ENCODE assay signal across 8 cellular contexts in genomic region chr9:98045234-98046160, GRCh38. TPM values are rescaled to one million over a fixed set of nuclear protein-coding genes. Genes with fewer than 3 reads are reported as not detected.
DNase-seq lines count a peak whose midpoint lies in the region; ATAC-seq, FAIRE-seq and TF ChIP-seq lines count a peak whose summit lies in the region.

No MANE protein-coding gene starts in this region.

- peaks cover 8% of the 10 kb centered on the region; the same call in 1 of the 2 replicates for H3K9me3 ChIP-seq in OCI-LY3 (ENCODE audit: insufficient read depth, low read length)
- peaks cover 5% of the 10 kb centered on the region; the same call in 2 of the 3 replicates for H3K9me3 ChIP-seq in GM12878 (replicated peaks; ENCODE audit: control insufficient read depth, insufficient read depth, low read length)
- no peaks in the 10 kb centered on the region for H3K9me3 ChIP-seq in tibial artery

- in situ Hi-C loops in GM12878 (cut with MboI) = no loop called here

- H3K79me2 ChIP-seq in OCI-LY3 (ENCODE audit: low read length) (peaks cover 53% of the 10 kb centered on the region), GM12878 (ENCODE audit: control insufficient read depth, insufficient read depth, low read length) (peaks cover 48% of the 10 kb centered on the region)

- H2AFZ ChIP-seq in OCI-LY3 (ENCODE audit: low read depth, low read length) (peak overlapping the region; percentile 80; the same call in 1 of the 2 replicates), GM12878 (ENCODE audit: control insufficient read depth, low read depth, low read length) (peak overlapping the region; percentile 76)

- ATAC-seq in HG02884 (IDR thresholded peaks at IDR 0.05; ENCODE audit: unreplicated experiment) (peak; percentile 90), GM12878 (peak; percentile 93)

- H3K27me3 ChIP-seq in OCI-LY3 (ENCODE audit: low read depth, low read length) (no peaks in the 10 kb centered on the region), GM12878 (replicated peaks in 1 of 2; ENCODE audit: control insufficient read depth in 2 of 2, insufficient read depth in 2 of 2, low read length in 1 of 2) (no peaks in the 10 kb centered on the region), tibial artery (no peaks in the 10 kb centered on the region)

- H3K4me1 ChIP-seq in OCI-LY3 (ENCODE audit: low read length) = peaks cover 46% of the 10 kb centered on the region
- peaks cover 11% of the 10 kb centered on the region; the same call in 1 of the 2 replicates for H3K4me1 ChIP-seq in GM12878 (ENCODE audit: control insufficient read depth, insufficient read depth, low read length)
- H3K4me1 ChIP-seq in tibial artery = no peaks in the 10 kb centered on the region

- DNase-seq in NK-92 treated with Interleukin-12 subunit alpha and Interleukin-12 subunit beta, amount 100 ng/mL, for 24 hours (lab: John Stamatoyannopoulos, UW) = peak; percentile 5
- DNase-seq in NK-92 (lab: John Stamatoyannopoulos, UW; ENCODE audit: unreplicated experiment) (no peak), GM12878 (ENCODE audit: low read depth, low spot score) (peak; percentile 84), tibial artery (no peak), SW 1271 (lab: John Stamatoyannopoulos, UW) (no peak)
- DNase-seq in stimulated activated CD8-positive, alpha-beta memory T cell treated with anti-CD3 and anti-CD28 coated beads, Interleukin-4, amount 100 ng/mL, for 48 hours = peak; percentile 37

- peak overlapping the region; percentile 86 for H3K27ac ChIP-seq in OCI-LY3 (ENCODE audit: low read length)
- peak overlapping the region; percentile 88 for H3K27ac ChIP-seq in GM12878 (ENCODE audit: control insufficient read depth, insufficient read depth)
- H3K27ac ChIP-seq in tibial artery = no peak overlapping the region

- CTCF ChIA-PET in GM12878 (lab: Yijun Ruan, JAX) = interaction anchor here (0.9 to 4.5 kb wide), 9 partner anchors 8 to 123 kb away, joined by 3 to 29 read pairs (median 5); partner anchors contain the start of genes NANS and TRMO

- TF ChIP-seq RAD21 in GM12878 (IDR thresholded peaks at IDR 0.05; ENCODE audit: insufficient read depth, low read depth, low read length) = no peak

- TF ChIP-seq CTCF in OCI-LY3 (IDR thresholded peaks at IDR 0.05; ENCODE audit: low read depth, low read length) = no peak; the same call in 1 of the 2 replicates
- peak in 2 of 3 experiments; percentile 9 to 30; a peak in 1 of 6 replicates for TF ChIP-seq CTCF in GM12878 (IDR thresholded peaks at IDR 0.05 in 2 of 3, conservative IDR thresholded peaks at IDR 0.05 in 1 of 3; ENCODE audit: control insufficient read depth in 2 of 3, extremely low read depth in 1 of 3, insufficient read depth in 1 of 3, low read depth in 3 of 3, low read length in 3 of 3)
- TF ChIP-seq CTCF in tibial artery (IDR thresholded peaks at IDR 0.05) = no peak

- SMC1A ChIA-PET in GM12878 (lab: Charles Lee; ENCODE audit: uncharacterized antibody, unreplicated experiment) = interaction anchor here (0.8 to 1.8 kb wide), 11 partner anchors 8 to 211 kb away, joined by 3 to 11 read pairs (median 5); partner anchors contain the start of genes ANP32B, NANS and TRIM14

- TSS peak; percentile 94 for BruUV-seq in GM12878 (replicated peaks; lab: Mats Ljungman, UMichigan)

- TF ChIP-seq POLR2A in GM12878 (IDR thresholded peaks at IDR 0.05; ENCODE audit: low read depth, low read length) = peak; percentile 54; the same call in 1 of the 2 replicates

- POLR2A ChIA-PET in GM12878 (lab: Charles Lee) = interaction anchor here (0.6 to 2.3 kb wide), 9 partner anchors 8 to 211 kb away, joined by 3 to 16 read pairs (median 4); partner anchors contain the start of gene NANS

- H3K4me2 ChIP-seq in OCI-LY3 (ENCODE audit: low read length) (peak overlapping the region; percentile 75), GM12878 (ENCODE audit: control insufficient read depth, insufficient read depth) (peak overlapping the region; percentile 68)

- peak; percentile 57 for FAIRE-seq in GM12878 (lab: Jason Lieb, UNC)

- intact Hi-C loops in GM12878 (cut with micrococcal nuclease; ENCODE audit: unreplicated experiment) = no loop called here
- intact Hi-C loops in tibial artery (cut with DNase I; ENCODE audit: low total_unique reads) = no loop called here

- 0 out of 2 replicates have a peak, but pooled peaks cover 6% of the 10 kb centered on the region for H4K20me1 ChIP-seq in OCI-LY3 (ENCODE audit: insufficient read depth, low read length)
- H4K20me1 ChIP-seq in GM12878 (ENCODE audit: control insufficient read depth, insufficient read depth) = no peaks in the 10 kb centered on the region

- WGBS in GM12878 (ENCODE audit: insufficient coverage, insufficient replicate concordance, low lambda C conversion rate, missing lambda C conversion rate) = 0% methylated on average over 6 of the region's 6 CpGs

- H3K4me3 ChIP-seq in OCI-LY3 (ENCODE audit: low read length) (peak overlapping the region; percentile 84), GM12878 (peak overlapping the region; percentile 58), tibial artery (no peak overlapping the region)

- peaks cover 28% of the 10 kb centered on the region for H3K36me3 ChIP-seq in OCI-LY3 (replicated peaks; ENCODE audit: low read depth, low read length)
- no peaks in the 10 kb centered on the region for H3K36me3 ChIP-seq in GM12878 (ENCODE audit: control insufficient read depth in 2 of 2, insufficient read depth in 2 of 2, low read length in 1 of 2)
- no peaks in the 10 kb centered on the region for H3K36me3 ChIP-seq in tibial artery

- TF ChIP-seq EP300 in GM12878 (IDR thresholded peaks at IDR 0.05; ENCODE audit: borderline replicate concordance in 1 of 2, control insufficient read depth in 1 of 2, low read depth in 2 of 2, low read length in 2 of 2) = no peak; a peak in 1 of 4 replicates

- peak overlapping the region; percentile 86 for H3K9ac ChIP-seq in OCI-LY3 (ENCODE audit: low read length)
- peak overlapping the region; percentile 77 for H3K9ac ChIP-seq in GM12878 (ENCODE audit: control insufficient read depth, insufficient read depth, low read length)

- RAD21 ChIA-PET in GM12878 (lab: Charles Lee; ENCODE audit: unreplicated experiment) = interaction anchor here (0.8 to 1.3 kb wide), 4 partner anchors 11 to 218 kb away, joined by 3 to 9 read pairs (median 3); partner anchors contain the start of gene NANS

TF ChIP-seq in GM12878, 131 proteins besides CTCF, POLR2A, EP300 and RAD21 (continues in another document):
- TF ChIP-seq TAF1 (IDR thresholded peaks at IDR 0.05; ENCODE audit: borderline replicate concordance, low read depth, low read length) = peak; percentile 70; the same call in 1 of the 2 replicates
- peak; percentile 20 for TF ChIP-seq E2F8 (IDR thresholded peaks at IDR 0.05; ENCODE audit: low read depth, partially characterized antibody)
- no peak for TF ChIP-seq SMARCA5 (IDR thresholded peaks at IDR 0.05)
- TF ChIP-seq, protein P1, sequence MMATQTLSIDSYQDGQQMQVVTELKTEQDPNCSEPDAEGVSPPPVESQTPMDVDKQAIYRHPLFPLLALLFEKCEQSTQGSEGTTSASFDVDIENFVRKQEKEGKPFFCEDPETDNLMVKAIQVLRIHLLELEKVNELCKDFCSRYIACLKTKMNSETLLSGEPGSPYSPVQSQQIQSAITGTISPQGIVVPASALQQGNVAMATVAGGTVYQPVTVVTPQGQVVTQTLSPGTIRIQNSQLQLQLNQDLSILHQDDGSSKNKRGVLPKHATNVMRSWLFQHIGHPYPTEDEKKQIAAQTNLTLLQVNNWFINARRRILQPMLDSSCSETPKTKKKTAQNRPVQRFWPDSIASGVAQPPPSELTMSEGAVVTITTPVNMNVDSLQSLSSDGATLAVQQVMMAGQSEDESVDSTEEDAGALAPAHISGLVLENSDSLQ (IDR thresholded peaks at IDR 0.05) = peak; percentile 91

RNA-seq across cellular contexts. Expression of gene NANS, which starts 11.0 kb away (rescaled TPM):
- 28.4 and 33.0 TPM in 2 replicates for total RNA-seq in GM12878 (2013; cell fraction: nucleolus; rRNA removed)
- total RNA-seq in GM12878 (2014; rRNA removed) (64.8 and 68.3 TPM in 2 replicates), GM12878 (2014; rRNA removed; fragmentation: Illumina TruSeq; extraction: Trizol) (52.3 and 55.5 TPM in 2 replicates), GM12878 (2021) (47.8 and 49.1 TPM in 2 replicates)
- polyA plus RNA-seq in GM12878 (2011; ENCODE audit: low read depth) = 55.9 TPM
- polyA plus RNA-seq in GM12878 (2011; rRNA removed) (37.9 and 44.6 TPM in 2 replicates), GM12878 (2014; fragmentation: Illumina TruSeq; extraction: Trizol) (47.8 and 48.8 TPM in 2 replicates), GM12878 (2014; fragmentation: Nextera tagmentation; extraction: Ambion mirVana) (10 to 100 TPM; 21.0 to 26.1 TPM), GM12878 (2014; rRNA removed) (55.6 and 56.5 TPM in 2 replicates), GM12878 (2016; fragmentation: Nextera tagmentation; extraction: Ambion mirVana) (100 to 1,000 TPM; 109 to 126 TPM)
- 51.9 and 54.2 TPM in 2 replicates for polyA plus RNA-seq in GM12878 (2011; cell fraction: cytosol; rRNA removed)
- 23.3 and 29.3 TPM in 2 replicates for polyA plus RNA-seq in GM12878 (2011; cell fraction: nucleus; rRNA removed)
- polyA plus RNA-seq in GM12878 (2012) = 56.9 and 74.3 TPM in 2 replicates
- 31.5 and 44.8 TPM in 2 replicates for polyA minus RNA-seq in GM12878 (2011; rRNA and poly(A)+ RNA removed)
- polyA minus RNA-seq in GM12878 (2011; cell fraction: cytosol; rRNA and poly(A)+ RNA removed) = 9.8 and 10.0 TPM in 2 replicates
- 10.2 and 27.1 TPM in 2 replicates for polyA minus RNA-seq in GM12878 (2011; cell fraction: nucleus; rRNA and poly(A)+ RNA removed)

Comparison
In these comparisons a context has a peak if more than half of its experiments do, and no peak if none do; other contexts are left out.
1. DNase-seq: peak in NK-92 treated with Interleukin-12 subunit alpha and Interleukin-12 subunit beta, amount 100 ng/mL, for 24 hours (single experiment), GM12878 (single experiment) and stimulated activated CD8-positive, alpha-beta memory T cell treated with anti-CD3 and anti-CD28 coated beads, Interleukin-4, amount 100 ng/mL, for 48 hours (single experiment); none in NK-92 (single experiment), tibial artery (0 of 2) and SW 1271 (0 of 2).
2. H3K27ac ChIP-seq: peak in OCI-LY3 (single experiment) and GM12878 (single experiment); none in tibial artery (0 of 2).
3. H3K4me3 ChIP-seq: peak in OCI-LY3 (single experiment) and GM12878 (single experiment); none in tibial artery (0 of 2).
4. CTCF ChIP-seq: peak in GM12878 (2 of 3); none in OCI-LY3 (single experiment) and tibial artery (0 of 2).